In genomic region chr17:64730023-64730422, GRCh38 we compare ENCODE assay signal across 7 cellular contexts.
DNase-seq lines count a peak whose midpoint lies in the region; TF ChIP-seq lines count a peak whose summit lies in the region.
"Not testable (repeated sequence)": the region's sequence is repeated elsewhere in the genome, so short reads cannot be mapped to it uniquely, and the experiment has no call there.

No MANE protein-coding gene starts in this region.

- WGBS in SK-N-SH (ENCODE audit: low lambda C conversion rate) = 48% methylated on average over 6 of the region's 6 CpGs
- 68% methylated on average over 4 of the region's 6 CpGs for WGBS in mammary epithelial cell (ENCODE audit: low coverage, missing lambda C conversion rate)

- dilution Hi-C loops in mammary epithelial cell (cut with HindIII; ENCODE audit: low sequenced_read_pairs) = not testable (repeated sequence)

- BruUV-seq in mammary epithelial cell (replicated peaks; lab: Mats Ljungman, UMichigan) = not testable (repeated sequence)

- H3K4me1 ChIP-seq in SK-N-SH (ENCODE audit: control insufficient read depth in 1 of 2, insufficient read depth in 2 of 2, low read depth in 1 of 2, low read length in 1 of 2) (peaks cover 11 to 18% of the 10 kb centered on the region in 2 experiments; a peak in 2 of 4 replicates), mammary epithelial cell (ENCODE audit: insufficient read depth, low read length) (peaks cover 10% of the 10 kb centered on the region)

- not testable (repeated sequence) for DNase-seq in AG04450 (ENCODE audit: low read depth, low spot score); SK-N-SH
- DNase-seq in HCEC 1CT (peak; percentile 87), MG63 (peak; percentile 56), mammary epithelial cell (peak; percentile 41), fibroblast of mammary gland (ENCODE audit: low read depth) (peak; percentile 72), kidney tubule cell (ENCODE audit: low spot score) (peak; percentile 75)

- intact Hi-C loops in mammary epithelial cell (cut with micrococcal nuclease) = loop anchor here (2.0 kb wide), 1 partner anchor 23 kb away; no protein-coding TSS in a partner anchor

- H2AFZ ChIP-seq in SK-N-SH (ENCODE audit: low read depth); mammary epithelial cell (ENCODE audit: low read depth, low read length): not testable (repeated sequence)

- not testable (repeated sequence) for H3K36me3 ChIP-seq in MG63; SK-N-SH (replicated peaks in 1 of 2; ENCODE audit: control insufficient read depth in 1 of 2, insufficient read depth in 2 of 2, low read length in 1 of 2); mammary epithelial cell (ENCODE audit: insufficient read depth, low read length)

- in situ Hi-C loops in mammary epithelial cell (cut with MboI; ENCODE audit: low sequenced_read_pairs in 2 of 2) = not testable (repeated sequence)

- not testable (repeated sequence) for H3K9me3 ChIP-seq in AG04450 (ENCODE audit: control insufficient read depth, insufficient read depth, low read length); MG63; SK-N-SH; mammary epithelial cell (replicated peaks; ENCODE audit: insufficient read depth, low read length)

- H3K9me2 ChIP-seq in SK-N-SH = not testable (repeated sequence)

- H3K79me2 ChIP-seq in SK-N-SH (ENCODE audit: insufficient read depth); mammary epithelial cell (ENCODE audit: insufficient read depth, low read length): not testable (repeated sequence)

- not testable (repeated sequence) for TF ChIP-seq RAD21 in SK-N-SH (IDR thresholded peaks at IDR 0.05; ENCODE audit: low read length)

- peaks cover 40% of the 10 kb centered on the region for H3F3A ChIP-seq in SK-N-SH (replicated peaks; ENCODE audit: insufficient read depth)

- not testable (repeated sequence) for H3K27me3 ChIP-seq in AG04450 (ENCODE audit: control insufficient read depth, insufficient read depth, low read length); MG63; SK-N-SH (ENCODE audit: insufficient read depth); mammary epithelial cell (ENCODE audit: insufficient read depth, low read length)

- peak overlapping the region; percentile 17; the same call in 1 of the 2 replicates for H3K4me2 ChIP-seq in SK-N-SH
- not testable (repeated sequence) for H3K4me2 ChIP-seq in mammary epithelial cell (ENCODE audit: insufficient read depth, low read depth, low read length)

- peak overlapping the region; percentile 70 for H3K27ac ChIP-seq in AG04450 (ENCODE audit: low read depth, low read length)
- H3K27ac ChIP-seq in SK-N-SH (ENCODE audit: low read depth in 2 of 2, low read length in 1 of 2) = peak overlapping the region in 1 of 2 experiments; percentile 52; a peak in 2 of 4 replicates
- not testable (repeated sequence) for H3K27ac ChIP-seq in mammary epithelial cell (ENCODE audit: insufficient read depth, low read depth, low read length)

- H3K4me3 ChIP-seq in AG04450 (ENCODE audit: low read depth, low read length); MG63; SK-N-SH (ENCODE audit: low read depth in 2 of 2, low read length in 1 of 2); mammary epithelial cell (replicated peaks in 1 of 3; ENCODE audit: insufficient read depth in 1 of 3, low read depth in 2 of 3, low read length in 3 of 3); fibroblast of mammary gland (ENCODE audit: control insufficient read depth, low read depth, low read length): not testable (repeated sequence)

- CTCF ChIA-PET in AG04450 (lab: Charles Lee); SK-N-SH (lab: Yijun Ruan, JAX); mammary epithelial cell (lab: Charles Lee; ENCODE audit: low non-redundant PET): not testable (repeated sequence)

- H4K20me1 ChIP-seq in SK-N-SH (ENCODE audit: insufficient read depth); mammary epithelial cell (ENCODE audit: insufficient read depth, low read length): not testable (repeated sequence)

- not testable (repeated sequence) for TF ChIP-seq CTCF in AG04450 (IDR thresholded peaks at IDR 0.05; ENCODE audit: low read depth, low read length); SK-N-SH (IDR thresholded peaks at IDR 0.05); mammary epithelial cell (conservative IDR thresholded peaks at IDR 0.05 in 1 of 2, IDR thresholded peaks at IDR 0.05 in 1 of 2; ENCODE audit: extremely low read depth in 1 of 2, insufficient read depth in 1 of 2, low read depth in 1 of 2, low read length in 2 of 2); fibroblast of mammary gland (conservative IDR thresholded peaks at IDR 0.05; ENCODE audit: control insufficient read depth, insufficient read depth, low read depth, low read length)

- not testable (repeated sequence) for H3K9ac ChIP-seq in SK-N-SH; mammary epithelial cell (ENCODE audit: insufficient read depth, low read length)

- not testable (repeated sequence) for TF ChIP-seq EP300 in SK-N-SH (IDR thresholded peaks at IDR 0.05; ENCODE audit: borderline replicate concordance in 1 of 2, low read depth in 1 of 2, low read length in 1 of 2)

- POLR2A ChIA-PET in AG04450 (lab: Yijun Ruan, JAX); SK-N-SH (lab: Yijun Ruan, JAX): not testable (repeated sequence)

TF ChIP-seq in SK-N-SH, 30 proteins besides CTCF, POLR2A, EP300 and RAD21:
- TF ChIP-seq FOSL2 (IDR thresholded peaks at IDR 0.05; ENCODE audit: borderline replicate concordance, low read depth) (peak; percentile 74), TCF12 (IDR thresholded peaks at IDR 0.05) (peak; percentile 69), JUND (IDR thresholded peaks at IDR 0.05) (peak; percentile 80)
- TF ChIP-seq, protein P1, sequence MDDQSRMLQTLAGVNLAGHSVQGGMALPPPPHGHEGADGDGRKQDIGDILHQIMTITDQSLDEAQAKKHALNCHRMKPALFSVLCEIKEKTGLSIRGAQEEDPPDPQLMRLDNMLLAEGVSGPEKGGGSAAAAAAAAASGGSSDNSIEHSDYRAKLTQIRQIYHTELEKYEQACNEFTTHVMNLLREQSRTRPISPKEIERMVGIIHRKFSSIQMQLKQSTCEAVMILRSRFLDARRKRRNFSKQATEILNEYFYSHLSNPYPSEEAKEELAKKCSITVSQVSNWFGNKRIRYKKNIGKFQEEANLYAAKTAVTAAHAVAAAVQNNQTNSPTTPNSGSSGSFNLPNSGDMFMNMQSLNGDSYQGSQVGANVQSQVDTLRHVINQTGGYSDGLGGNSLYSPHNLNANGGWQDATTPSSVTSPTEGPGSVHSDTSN (IDR thresholded peaks at IDR 0.05) = peak; percentile 74
